23 cellular contexts compared by ENCODE assay signal in the genomic region with DNA sequence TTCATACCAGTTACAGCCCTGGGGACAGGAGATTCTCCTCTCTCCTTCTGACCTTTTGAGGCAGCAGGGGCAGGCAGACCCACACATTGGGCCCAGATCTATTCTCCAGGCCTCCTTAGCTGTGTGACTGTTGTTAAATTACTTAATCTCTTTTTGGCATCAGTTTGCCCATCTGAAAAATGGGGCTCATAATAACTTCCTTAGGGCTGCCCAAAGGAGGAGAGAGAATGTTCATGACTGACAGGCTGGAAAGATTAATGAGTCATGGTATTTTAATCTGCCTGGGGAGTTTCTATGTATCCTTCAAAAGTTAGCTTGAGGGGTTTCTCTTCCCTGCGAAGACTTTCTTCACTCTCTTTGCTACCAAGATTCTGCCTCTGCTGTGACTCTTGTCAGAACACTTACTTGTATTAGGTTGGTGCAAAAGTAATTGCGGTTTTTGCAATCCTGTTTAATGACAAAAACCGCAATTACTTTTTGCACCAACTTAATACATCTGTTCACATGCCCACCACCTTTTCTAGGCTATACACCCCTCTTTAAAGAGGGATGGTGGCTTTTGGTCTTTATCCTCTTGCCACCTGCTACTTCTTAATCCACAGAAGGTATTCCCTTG.
DNase-seq lines count a peak whose midpoint lies in the region; ATAC-seq, FAIRE-seq and TF ChIP-seq lines count a peak whose summit lies in the region.
"Had no signal": no experiment of that assay in that cellular context is flagged by ENCODE, and none has a peak within 500 bp of the region (broad histone marks: within the 10 kb centered on the region; RNA-seq: fewer than 3 reads in every experiment).

No MANE protein-coding gene starts in this region.

- 97% methylated on average over 3 of the region's 3 CpGs for WGBS in HepG2 (ENCODE audit: low lambda C conversion rate)
- 88% methylated on average over 3 of the region's 3 CpGs for WGBS in right lobe of liver (ENCODE audit: insufficient coverage, low coverage, low lambda C conversion rate, missing lambda C conversion rate)
- WGBS in K562 (ENCODE audit: insufficient coverage, low coverage, missing lambda C conversion rate) = 8% methylated on average over 3 of the region's 3 CpGs

- in situ Hi-C loops in HepG2 (cut with HindIII; ENCODE audit: extremely low pct_ligation_motif_present, low pct_unique_long_range_greater_than_20kb) (no loop called here), K562 (cut with MboI) (no loop called here)

- H3K4me3 ChIP-seq in HepG2 (replicated peaks in 1 of 3; ENCODE audit: insufficient read depth in 1 of 3, low read depth in 2 of 3, low read length in 3 of 3) = no peak overlapping the region
- no peak overlapping the region for H3K4me3 ChIP-seq in right lobe of liver
- H3K4me3 ChIP-seq in K562 = no peak overlapping the region
- H3K4me3 ChIP-seq in left ventricle myocardium inferior = no peak overlapping the region
- H3K4me3 ChIP-seq: psoas muscle, upper lobe of left lung had no signal

- intact Hi-C loops in HepG2 (cut with micrococcal nuclease; ENCODE audit: unreplicated experiment) = no loop called here
- intact Hi-C loops in right lobe of liver (cut with DNase I) = no loop called here
- intact Hi-C loops in K562 (cut with micrococcal nuclease) = no loop called here
- intact Hi-C loops in left ventricle myocardium inferior (cut with micrococcal nuclease) = no loop called here

- peak overlapping the region in 1 of 4 donors; percentile 2 for H3K4me3 Mint-ChIP-seq in IgD-negative memory B cell
- H3K4me3 Mint-ChIP-seq in stimulated activated naive B cell treated with anti-CD40 and anti-IgM and Interleukin-4, amounts not matched to agents 10 μg/mL and 1 μg/mL and 100 μg/mL, for 72 hours = no peak overlapping the region
- H3K4me3 Mint-ChIP-seq: dendritic cell treated with granulocyte-macrophage colony-stimulating factor and Interleukin-4, amounts not matched to agents 40 ng/mL and 50 ng/mL, for 4 days; HFFc6 had no signal

- H3K9ac ChIP-seq in HepG2 (ENCODE audit: insufficient read depth, low read depth, low read length) (no peak overlapping the region), K562 (ENCODE audit: insufficient read depth in 1 of 2, low read depth in 2 of 2, low read length in 2 of 2) (no peak overlapping the region)

- H3K4me2 ChIP-seq in HepG2 (ENCODE audit: low read depth, low read length) = no peak overlapping the region
- no peak overlapping the region for H3K4me2 ChIP-seq in K562 (ENCODE audit: insufficient read depth, low read length)

- TF ChIP-seq POLR2A in HepG2 (IDR thresholded peaks at IDR 0.05; ENCODE audit: insufficient read depth in 1 of 2, low read depth in 2 of 2, low read length in 2 of 2) (no peak), right lobe of liver (IDR thresholded peaks at IDR 0.05) (no peak), K562 (conservative IDR thresholded peaks at IDR 0.05) (no peak)

- no peak for TF ChIP-seq CTCF in HepG2 (CRISPR knock-in tag; IDR thresholded peaks at IDR 0.05)
- TF ChIP-seq CTCF in right lobe of liver (IDR thresholded peaks at IDR 0.05) = no peak
- no peak for TF ChIP-seq CTCF in K562 (IDR thresholded peaks at IDR 0.05 in 2 of 3, conservative IDR thresholded peaks at IDR 0.05 in 1 of 3; ENCODE audit: insufficient read depth in 2 of 3, low read depth in 1 of 3, low read length in 3 of 3)
- TF ChIP-seq CTCF in left ventricle myocardium inferior (IDR thresholded peaks at IDR 0.05; ENCODE audit: borderline replicate concordance) = no peak

- H3K27me3 Mint-ChIP-seq in IgD-negative memory B cell = no peaks in the 10 kb centered on the region
- no peaks in the 10 kb centered on the region for H3K27me3 Mint-ChIP-seq in stimulated activated naive B cell treated with anti-CD40 and anti-IgM and Interleukin-4, amounts not matched to agents 10 μg/mL and 1 μg/mL and 100 μg/mL, for 72 hours
- H3K27me3 Mint-ChIP-seq: dendritic cell treated with granulocyte-macrophage colony-stimulating factor and Interleukin-4, amounts not matched to agents 40 ng/mL and 50 ng/mL, for 4 days had no signal

- H3K27me3 ChIP-seq in HepG2 (ENCODE audit: control insufficient read depth in 1 of 2, insufficient read depth in 2 of 2, low read length in 2 of 2) (no peaks in the 10 kb centered on the region), right lobe of liver (no peaks in the 10 kb centered on the region), K562 (ENCODE audit: control insufficient read depth in 2 of 2, insufficient read depth in 2 of 2, low read length in 2 of 2) (no peaks in the 10 kb centered on the region), left ventricle myocardium inferior (ENCODE audit: low read depth) (no peaks in the 10 kb centered on the region)
- H3K27me3 ChIP-seq: heart left ventricle, neutrophil, upper lobe of left lung had no signal

- peaks cover 8% of the 10 kb centered on the region for H3K79me2 ChIP-seq in HepG2 (ENCODE audit: insufficient read depth, low read length)
- no peaks in the 10 kb centered on the region for H3K79me2 ChIP-seq in K562 (ENCODE audit: control insufficient read depth, insufficient read depth, low read length)

- ATAC-seq in HepG2 = no peak
- no peak for ATAC-seq in right lobe of liver
- no peak for ATAC-seq in K562
- no peak for ATAC-seq in stimulated activated naive B cell treated with anti-CD40 and anti-IgM and Interleukin-4, amounts not matched to agents 10 μg/mL and 1 μg/mL and 100 μg/mL, for 72 hours (replicated peaks)
- ATAC-seq: psoas muscle had no signal

- FAIRE-seq in HepG2 (lab: Jason Lieb, UNC) (no peak), K562 (lab: Jason Lieb, UNC) (no peak)
- FAIRE-seq: bronchial epithelial cell, GM18507, small intestine had no signal

- no peak for TF ChIP-seq RAD21 in HepG2 (CRISPR knock-in tag; IDR thresholded peaks at IDR 0.05)
- TF ChIP-seq RAD21 in K562 (CRISPR knock-in tag; conservative IDR thresholded peaks at IDR 0.05 in 1 of 2, IDR thresholded peaks at IDR 0.05 in 1 of 2) = no peak

- H3K9me1 ChIP-seq in K562 (ENCODE audit: control insufficient read depth, insufficient read depth, low read length) = no peaks in the 10 kb centered on the region

- DNase-seq in HepG2 (ENCODE audit: low spot score) = no peak
- no peak for DNase-seq in right lobe of liver
- DNase-seq in K562 (ENCODE audit: extremely low read depth in 1 of 4, low spot score in 3 of 4) = no peak
- no peak for DNase-seq in stimulated activated naive B cell treated with anti-CD40 and anti-IgM and Interleukin-4, amounts not matched to agents 10 μg/mL and 1 μg/mL and 100 μg/mL, for 72 hours
- no peak for DNase-seq in NCI-H146 (lab: John Stamatoyannopoulos, UW)
- DNase-seq in GM03348 (ENCODE audit: low spot score) = no peak
- DNase-seq in left ventricle myocardium inferior = no peak
- DNase-seq: activated CD4-positive, alpha-beta T cell treated with anti-CD3 and anti-CD28 coated beads, Interleukin-2, amount 50 U/mL, for 1 hour; Calu3; heart left ventricle; HFFc6; NCI-H1105 treated with DMSO at 0.1 percent for 48 hours; NCI-H510A; psoas muscle; small intestine; stimulated activated CD4-positive, alpha-beta T cell treated with anti-CD3 and anti-CD28 coated beads, Interleukin-2, amount 100 ng/mL, for 48 hours; SW 1271; upper lobe of left lung had no signal

- H3K4me1 Mint-ChIP-seq in IgD-negative memory B cell = peaks cover 44 to 69% (median 62%) of the 10 kb centered on the region in 3 donors
- peaks cover 56 to 79% of the 10 kb centered on the region in 2 donors for H3K4me1 Mint-ChIP-seq in stimulated activated naive B cell treated with anti-CD40 and anti-IgM and Interleukin-4, amounts not matched to agents 10 μg/mL and 1 μg/mL and 100 μg/mL, for 72 hours

- H3K27ac ChIP-seq in HepG2 (ENCODE audit: extremely low read length, insufficient read depth, low read length) (no peak overlapping the region), right lobe of liver (no peak overlapping the region), K562 (ENCODE audit: extremely low read depth, low read depth, low read length) (no peak overlapping the region), left ventricle myocardium inferior (replicated peaks) (no peak overlapping the region)
- H3K27ac ChIP-seq: neutrophil, psoas muscle, upper lobe of left lung had no signal

- no peaks in the 10 kb centered on the region for H3K9me3 Mint-ChIP-seq in IgD-negative memory B cell
- H3K9me3 Mint-ChIP-seq in stimulated activated naive B cell treated with anti-CD40 and anti-IgM and Interleukin-4, amounts not matched to agents 10 μg/mL and 1 μg/mL and 100 μg/mL, for 72 hours = peaks cover 0 to 1% of the 10 kb centered on the region in 2 donors
- H3K9me3 Mint-ChIP-seq: dendritic cell treated with granulocyte-macrophage colony-stimulating factor and Interleukin-4, amounts not matched to agents 40 ng/mL and 50 ng/mL, for 4 days; HFFc6 had no signal

- H2AFZ ChIP-seq in HepG2 (ENCODE audit: low read length) (no peak overlapping the region), K562 (ENCODE audit: low read depth, low read length) (no peak overlapping the region)

- CTCF ChIA-PET in HepG2 (lab: Yijun Ruan, JAX; ENCODE audit: low intra/inter-chr PET ratio, low total read pairs) (no interaction called here), K562 (lab: Yijun Ruan, JAX; ENCODE audit: low intra/inter-chr PET ratio) (no interaction called here)

- BruUV-seq in HepG2 (replicated peaks; lab: Mats Ljungman, UMichigan) (no TSS peak), K562 (replicated peaks; lab: Mats Ljungman, UMichigan) (no TSS peak)

- POLR2A ChIA-PET in HepG2 (lab: Yijun Ruan, JAX) (no interaction called here), K562 (lab: Yijun Ruan, JAX) (no interaction called here)

- peaks cover 2 to 9% of the 10 kb centered on the region in 2 experiments; a peak in 4 of 5 replicates for H3K36me3 ChIP-seq in HepG2 (replicated peaks in 1 of 2; ENCODE audit: control insufficient read depth in 1 of 2, insufficient read depth in 2 of 2, low read length in 2 of 2)
- H3K36me3 ChIP-seq in right lobe of liver = no peaks in the 10 kb centered on the region
- H3K36me3 ChIP-seq in K562 (ENCODE audit: control insufficient read depth, insufficient read depth, low read length) = no peaks in the 10 kb centered on the region
- no peaks in the 10 kb centered on the region for H3K36me3 ChIP-seq in left ventricle myocardium inferior
- H3K36me3 ChIP-seq: heart left ventricle, neutrophil, upper lobe of left lung had no signal

- TF ChIP-seq EP300 in HepG2 (IDR thresholded peaks at IDR 0.05; ENCODE audit: low read depth in 2 of 2, low read length in 2 of 2) = no peak
- TF ChIP-seq EP300 in HepG2 (CRISPR knock-in tag; IDR thresholded peaks at IDR 0.05; ENCODE audit: borderline replicate concordance) = no peak
- no peak for TF ChIP-seq EP300 in K562 (IDR thresholded peaks at IDR 0.05; ENCODE audit: low read length)

- 0 out of 2 replicates have a peak, but pooled peaks cover 8% of the 10 kb centered on the region for H3K4me1 ChIP-seq in HepG2 (ENCODE audit: insufficient read depth, low read length)
- H3K4me1 ChIP-seq in right lobe of liver = peaks cover 0 to 12% (median 2%) of the 10 kb centered on the region in 4 donors
- no peaks in the 10 kb centered on the region; a peak in 1 of 5 replicates for H3K4me1 ChIP-seq in K562 (replicated peaks in 1 of 2; ENCODE audit: control insufficient read depth in 2 of 2, insufficient read depth in 2 of 2, low read length in 2 of 2)
- peaks cover 39% of the 10 kb centered on the region for H3K4me1 ChIP-seq in left ventricle myocardium inferior

- peak overlapping the region; percentile 53 to 99 (median 89) for H3K27ac Mint-ChIP-seq in IgD-negative memory B cell
- H3K27ac Mint-ChIP-seq in stimulated activated naive B cell treated with anti-CD40 and anti-IgM and Interleukin-4, amounts not matched to agents 10 μg/mL and 1 μg/mL and 100 μg/mL, for 72 hours = peak overlapping the region; percentile 97
- H3K27ac Mint-ChIP-seq: dendritic cell treated with granulocyte-macrophage colony-stimulating factor and Interleukin-4, amounts not matched to agents 40 ng/mL and 50 ng/mL, for 4 days; HFFc6 had no signal

- H3K9me3 ChIP-seq in HepG2 (ENCODE audit: low read length) (no peaks in the 10 kb centered on the region), right lobe of liver (no peaks in the 10 kb centered on the region), K562 (replicated peaks; ENCODE audit: control insufficient read depth, insufficient read depth, low read depth, low read length) (no peaks in the 10 kb centered on the region), left ventricle myocardium inferior (replicated peaks) (no peaks in the 10 kb centered on the region)
- H3K9me3 ChIP-seq: heart left ventricle, neutrophil, psoas muscle, upper lobe of left lung had no signal

- peaks cover 22% of the 10 kb centered on the region for H3K36me3 Mint-ChIP-seq in IgD-negative memory B cell
- peaks cover 43 to 77% of the 10 kb centered on the region in 2 donors for H3K36me3 Mint-ChIP-seq in stimulated activated naive B cell treated with anti-CD40 and anti-IgM and Interleukin-4, amounts not matched to agents 10 μg/mL and 1 μg/mL and 100 μg/mL, for 72 hours

- H4K20me1 ChIP-seq in HepG2 (ENCODE audit: insufficient read depth, low read length) = no peaks in the 10 kb centered on the region
- no peaks in the 10 kb centered on the region for H4K20me1 ChIP-seq in K562 (replicated peaks; ENCODE audit: control insufficient read depth, insufficient read depth, low read length)
